Comparison of ENCODE assay signal across 3 cellular contexts in the genomic region with DNA sequence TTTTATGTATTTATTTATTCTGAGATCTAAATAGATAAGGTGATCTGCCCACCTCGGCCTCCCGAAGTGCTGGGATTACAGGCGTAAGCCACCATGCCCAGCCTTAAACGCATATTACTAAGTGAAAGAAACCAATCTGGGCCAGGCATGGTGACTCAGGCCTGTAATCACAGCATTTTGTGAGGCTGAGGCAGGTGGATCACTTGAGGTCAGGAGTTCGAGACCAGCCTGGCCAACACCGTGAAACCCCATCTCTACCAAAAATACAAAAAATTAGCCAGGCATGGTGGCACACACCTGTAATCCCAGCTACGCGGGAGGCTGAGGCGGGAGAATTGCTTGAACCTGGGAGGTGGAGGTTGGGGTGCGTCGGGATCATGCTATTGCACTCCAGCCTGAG. TPM values are rescaled to one million over a fixed set of nuclear protein-coding genes. Genes with fewer than 3 reads are reported as not detected.
"Had no signal": no experiment of that assay in that cellular context is flagged by ENCODE, and none has a peak within 500 bp of the region (broad histone marks: within the 10 kb centered on the region; RNA-seq: fewer than 3 reads in every experiment).

No MANE protein-coding gene starts in this region.

RNA-seq across cellular contexts. Expression of a gene that starts 56.9 kb away (rescaled TPM):
- total RNA-seq: GM23248, H4, HFFc6 had no signal
